10 cellular contexts compared by ENCODE assay signal in genomic region chr14:77979666-77980351, GRCh38.
DNase-seq lines count a peak whose midpoint lies in the region; ATAC-seq and TF ChIP-seq lines count a peak whose summit lies in the region.
"Had no signal": no experiment of that assay in that cellular context is flagged by ENCODE, and none has a peak within 500 bp of the region (broad histone marks: within the 10 kb centered on the region; RNA-seq: fewer than 3 reads in every experiment).

No MANE protein-coding gene starts in this region.

- H3K9me3 Mint-ChIP-seq in activated naive CD8-positive, alpha-beta T cell (ENCODE audit: low read depth) = no peaks in the 10 kb centered on the region
- no peaks in the 10 kb centered on the region for H3K9me3 Mint-ChIP-seq in activated naive CD8-positive, alpha-beta T cell treated with anti-CD3 and anti-CD28 coated beads, Interleukin-2, amount 50 U/mL, for 24 hours
- H3K9me3 Mint-ChIP-seq in type B pancreatic cell = no peaks in the 10 kb centered on the region

- H2AFZ ChIP-seq in PC-3 (ENCODE audit: low read length) = no peak overlapping the region
- H2AFZ ChIP-seq in MM.1S (ENCODE audit: low read length) = no peak overlapping the region

- H3K36me3 ChIP-seq in PC-3 (ENCODE audit: low read depth, low read length) (no peaks in the 10 kb centered on the region), MM.1S (replicated peaks; ENCODE audit: insufficient read depth, low read length) (no peaks in the 10 kb centered on the region)

- no peak overlapping the region for H3K27ac Mint-ChIP-seq in activated naive CD8-positive, alpha-beta T cell
- no peak overlapping the region for H3K27ac Mint-ChIP-seq in activated naive CD8-positive, alpha-beta T cell treated with anti-CD3 and anti-CD28 coated beads, Interleukin-2, amount 50 U/mL, for 24 hours
- H3K27ac Mint-ChIP-seq in type B pancreatic cell = peak overlapping the region; percentile 41

- intact Hi-C loops in PC-3 (cut with micrococcal nuclease) = no loop called here

- CTCF ChIA-PET in PC-3 (lab: Charles Lee) = no interaction called here

- ATAC-seq in activated naive CD8-positive, alpha-beta T cell treated with anti-CD3 and anti-CD28 coated beads, Interleukin-2, amount 50 U/mL, for 24 hours = no peak
- ATAC-seq in PC-3 = no peak
- ATAC-seq: stimulated activated naive CD8-positive, alpha-beta T cell treated with anti-CD3 and anti-CD28 coated beads, Interleukin-15, Interleukin-2, amounts not matched to agents 100 U/mL and 50 U/mL, for 24 hours had no signal

- DNase-seq in activated naive CD8-positive, alpha-beta T cell treated with anti-CD3 and anti-CD28 coated beads, Interleukin-2, amount 50 U/mL, for 24 hours = no peak
- DNase-seq in PC-3 = peak; percentile 7
- DNase-seq in hippocampal formation (lab: John Stamatoyannopoulos, UW) = peak; percentile 35 to 58
- peak; percentile 65 for DNase-seq in type B pancreatic cell (ENCODE audit: extremely low spot score, unreplicated experiment)
- no peak for DNase-seq in AG20443 (ENCODE audit: low spot score)
- no peak for DNase-seq in MM.1S
- no peak for DNase-seq in amniotic stem cell (lab: John Stamatoyannopoulos, UW)
- DNase-seq: SHP77 treated with DMSO at 0.1 percent for 48 hours; stimulated activated naive CD8-positive, alpha-beta T cell treated with anti-CD3 and anti-CD28 coated beads, Interleukin-15, Interleukin-2, amounts not matched to agents 100 U/mL and 50 U/mL, for 24 hours had no signal

- H3K79me2 ChIP-seq in PC-3 (ENCODE audit: low read length) (no peaks in the 10 kb centered on the region), MM.1S (ENCODE audit: low read length) (no peaks in the 10 kb centered on the region)

- H3K27me3 ChIP-seq in PC-3 (ENCODE audit: low read length) = peaks cover 11% of the 10 kb centered on the region
- H3K27me3 ChIP-seq in MM.1S (replicated peaks; ENCODE audit: insufficient read depth, low read length) = no peaks in the 10 kb centered on the region

- H3K4me1 ChIP-seq in PC-3 (ENCODE audit: insufficient read depth, low read length) (no peaks in the 10 kb centered on the region), MM.1S (ENCODE audit: low read length) (no peaks in the 10 kb centered on the region)

- peaks cover 18% of the 10 kb centered on the region for H3K27me3 Mint-ChIP-seq in activated naive CD8-positive, alpha-beta T cell
- H3K27me3 Mint-ChIP-seq in activated naive CD8-positive, alpha-beta T cell treated with anti-CD3 and anti-CD28 coated beads, Interleukin-2, amount 50 U/mL, for 24 hours = peaks cover 26% of the 10 kb centered on the region
- peaks cover 38% of the 10 kb centered on the region for H3K27me3 Mint-ChIP-seq in type B pancreatic cell

- H3K4me3 Mint-ChIP-seq in activated naive CD8-positive, alpha-beta T cell = peak overlapping the region; percentile 3
- H3K4me3 Mint-ChIP-seq in activated naive CD8-positive, alpha-beta T cell treated with anti-CD3 and anti-CD28 coated beads, Interleukin-2, amount 50 U/mL, for 24 hours = no peak overlapping the region
- peak overlapping the region; percentile 81 for H3K4me3 Mint-ChIP-seq in type B pancreatic cell

- H3K9me2 ChIP-seq in PC-3 (replicated peaks; ENCODE audit: low read length) (no peaks in the 10 kb centered on the region), MM.1S (replicated peaks; ENCODE audit: insufficient read depth, low read length) (no peaks in the 10 kb centered on the region)

- H3K4me1 Mint-ChIP-seq in activated naive CD8-positive, alpha-beta T cell (ENCODE audit: low read depth) = peaks cover 6% of the 10 kb centered on the region
- peaks cover 8% of the 10 kb centered on the region for H3K4me1 Mint-ChIP-seq in activated naive CD8-positive, alpha-beta T cell treated with anti-CD3 and anti-CD28 coated beads, Interleukin-2, amount 50 U/mL, for 24 hours
- peaks cover 10% of the 10 kb centered on the region for H3K4me1 Mint-ChIP-seq in type B pancreatic cell (ENCODE audit: unreplicated experiment)

- H3K4me2 ChIP-seq in PC-3 (ENCODE audit: low read length) (no peak overlapping the region), MM.1S (ENCODE audit: low read depth, low read length) (no peak overlapping the region)

- no peaks in the 10 kb centered on the region for H4K20me1 ChIP-seq in PC-3 (ENCODE audit: low read length)
- no peaks in the 10 kb centered on the region for H4K20me1 ChIP-seq in MM.1S (ENCODE audit: insufficient read depth, low read length)

- H3K9me3 ChIP-seq in PC-3 (ENCODE audit: low read length) = no peaks in the 10 kb centered on the region
- no peaks in the 10 kb centered on the region for H3K9me3 ChIP-seq in MM.1S (replicated peaks; ENCODE audit: insufficient read depth, low read length)

- H3K4me3 ChIP-seq in PC-3 (ENCODE audit: low read length) (no peak overlapping the region), MM.1S (ENCODE audit: low read length) (no peak overlapping the region)

- no peak overlapping the region for H3K27ac ChIP-seq in PC-3 (ENCODE audit: low read length)
- H3K27ac ChIP-seq in MM.1S (ENCODE audit: low read length) = no peak overlapping the region

- H3K36me3 Mint-ChIP-seq in activated naive CD8-positive, alpha-beta T cell = no peaks in the 10 kb centered on the region
- H3K36me3 Mint-ChIP-seq in activated naive CD8-positive, alpha-beta T cell treated with anti-CD3 and anti-CD28 coated beads, Interleukin-2, amount 50 U/mL, for 24 hours (ENCODE audit: low read depth) = no peaks in the 10 kb centered on the region
- no peaks in the 10 kb centered on the region for H3K36me3 Mint-ChIP-seq in type B pancreatic cell

- TF ChIP-seq CTCF in PC-3 (conservative IDR thresholded peaks at IDR 0.05; ENCODE audit: low read depth, low read length) (no peak), type B pancreatic cell (conservative IDR thresholded peaks at IDR 0.05) (no peak), MM.1S (IDR thresholded peaks at IDR 0.05; ENCODE audit: low read length) (no peak)

- H3F3A ChIP-seq in PC-3 (ENCODE audit: low read length, unreplicated experiment) = no peaks in the 10 kb centered on the region
- no peaks in the 10 kb centered on the region for H3F3A ChIP-seq in MM.1S (ENCODE audit: insufficient read depth, low read length)

- POLR2A ChIA-PET in PC-3 (lab: Charles Lee; ENCODE audit: unreplicated experiment) = no interaction called here

- H3K9ac ChIP-seq in PC-3 (ENCODE audit: low read length) = no peak overlapping the region
- no peak overlapping the region for H3K9ac ChIP-seq in MM.1S (ENCODE audit: low read length)

- BruUV-seq in PC-3 (replicated peaks; lab: Mats Ljungman, UMichigan) = no TSS peak

Comparison
In these comparisons a context has a peak if more than half of its experiments do, and no peak if none do; other contexts are left out.
1. DNase-seq: peak in PC-3 (single experiment), hippocampal formation (2 of 2) and type B pancreatic cell (single experiment); none in activated naive CD8-positive, alpha-beta T cell treated with anti-CD3 and anti-CD28 coated beads, Interleukin-2, amount 50 U/mL, for 24 hours (single experiment), AG20443 (single experiment), MM.1S (single experiment) and amniotic stem cell (single experiment).